20 cellular contexts compared by ENCODE assay signal in genomic region chr16:4682084-4682581, GRCh38. TPM values are rescaled to one million over a fixed set of nuclear protein-coding genes. Genes with fewer than 3 reads are reported as not detected.
A peak's percentile ranks its signal among the peaks of the same experiment; 100 is the strongest.
DNase-seq lines count a peak whose midpoint lies in the region; ATAC-seq and TF ChIP-seq lines count a peak whose summit lies in the region.
"Had no signal": no experiment of that assay in that cellular context is flagged by ENCODE, and none has a peak within 500 bp of the region (broad histone marks: within the 10 kb centered on the region; RNA-seq: fewer than 3 reads in every experiment).

No MANE protein-coding gene starts in this region.

- 73% methylated on average over 26 of the region's 26 CpGs for WGBS in prostate gland
- 84 to 89% methylated on average over 9 to 17 of the region's 26 CpGs for WGBS in lower leg skin, 2 donors

- ATAC-seq in HG03175 (IDR thresholded peaks at IDR 0.05; ENCODE audit: unreplicated experiment), result no peak
- ATAC-seq in HG02678 (IDR thresholded peaks at IDR 0.05; ENCODE audit: unreplicated experiment), result no peak
- ATAC-seq: natural killer cell treated with Interleukin-12 subunit alpha and Interleukin-12 subunit beta and Interleukin-15 and Interleukin-18, amount 100 ng/mL, for 72 hours had no signal

- no peaks in the 10 kb centered on the region for H3K36me3 ChIP-seq in prostate gland

- peak overlapping the region in 9 of 59 donors; percentile 7 to 45 (median 37) for H3K4me3 ChIP-seq in dorsolateral prefrontal cortex
- no peak overlapping the region for H3K4me3 ChIP-seq in prostate gland
- no peak overlapping the region for H3K4me3 ChIP-seq in lower leg skin (ENCODE audit: low read depth, poor library complexity, severe bottlenecking)
- H3K4me3 ChIP-seq: GM23248, hepatocyte, left lung, transverse colon had no signal

- no peaks in the 10 kb centered on the region for H3K27me3 ChIP-seq in dorsolateral prefrontal cortex
- no peaks in the 10 kb centered on the region for H3K27me3 ChIP-seq in prostate gland (replicated peaks; ENCODE audit: insufficient read depth)
- H3K27me3 ChIP-seq: hepatocyte, left lung, transverse colon had no signal

- intact Hi-C loops in dorsolateral prefrontal cortex (cut with DNase I), result loop anchor here in 1 of 2 donors (2.0 to 10.0 kb wide), 2 partner anchors 57 to 167 kb away; partner anchors contain the start of gene MGRN1
- intact Hi-C loops in prostate gland (cut with DNase I), result no loop called here
- intact Hi-C loops in lower leg skin (cut with DNase I; ENCODE audit: low total_unique reads), result no loop called here

- TF ChIP-seq POLR2A in prostate gland (IDR thresholded peaks at IDR 0.05) (no peak), lower leg skin (IDR thresholded peaks at IDR 0.05) (no peak)

- DNase-seq in Caki2 (ENCODE audit: low read depth) (peak; percentile 30), NOMO-1 treated with DMSO at 0.1 percent for 48 hours (lab: John Stamatoyannopoulos, UW; ENCODE audit: unreplicated experiment) (peak; percentile 63), dorsolateral prefrontal cortex (no peak), prostate gland (ENCODE audit: low spot score) (no peak), lower leg skin (ENCODE audit: low spot score in 2 of 2) (no peak)
- DNase-seq: activated CD8-positive, alpha-beta memory T cell treated with anti-CD3 and anti-CD28 coated beads, Interleukin-2, amount 50 U/mL, for 48 hours; cerebellar nuclear complex; DMS153; GM23248; NCI-H1694; NCI-H2171 treated with DMSO at 0.1 percent for 48 hours; NCI-H524; transverse colon had no signal

- H3K4me1 ChIP-seq in prostate gland (replicated peaks), result peaks cover 18% of the 10 kb centered on the region

- H3K27ac ChIP-seq in dorsolateral prefrontal cortex (peak overlapping the region in 46 of 59 donors; percentile 2 to 88 (median 62)), prostate gland (peak overlapping the region; percentile 60 to 96)
- H3K27ac ChIP-seq: GM23248, hepatocyte, parathyroid adenoma had no signal

- in situ Hi-C loops in Caki2 (cut with HindIII; ENCODE audit: low pct_unique_long_range_greater_than_20kb, low sequenced_read_pairs), result no loop called here

- TF ChIP-seq CTCF in dorsolateral prefrontal cortex (IDR thresholded peaks at IDR 0.05 in 54 of 56, conservative IDR thresholded peaks at IDR 0.05 in 2 of 56; ENCODE audit: low read depth in 1 of 56, partially characterized antibody in 56 of 56) (no peak), prostate gland (IDR thresholded peaks at IDR 0.05) (no peak), lower leg skin (IDR thresholded peaks at IDR 0.05) (no peak)

- no peaks in the 10 kb centered on the region for H3K9me3 ChIP-seq in prostate gland
- H3K9me3 ChIP-seq: left lung, transverse colon had no signal

RNA-seq across cellular contexts. Expression of gene NUDT16L1, which starts 11.2 kb away (rescaled TPM):
- total RNA-seq in Caki2 (2014; rRNA removed; shearing (Covaris generic); ENCODE audit: low replicate concordance), result 42.4 and 49.2 TPM in 2 replicates
- 10 to 100 TPM; 29.9 to 65.8 (median 39.8) TPM for total RNA-seq in dorsolateral prefrontal cortex
- 10 to 100 TPM; 57.4 to 75.3 TPM for total RNA-seq in prostate gland
- 10 to 100 TPM; 18.5 to 27.8 (median 23.6) TPM for total RNA-seq in lower leg skin

RNA-seq across cellular contexts. Expression of gene ANKS3, which starts 51.9 kb away (rescaled TPM):
- total RNA-seq in Caki2 (2014; rRNA removed; shearing (Covaris generic); ENCODE audit: low replicate concordance), result 62.5 and 94.9 TPM in 2 replicates
- total RNA-seq in dorsolateral prefrontal cortex (10 to 100 TPM; 28.1 to 66.1 (median 44.0) TPM), prostate gland (10 to 100 TPM; 19.1 to 42.9 TPM), lower leg skin (10 to 100 TPM; 10.4 to 28.8 (median 17.4) TPM)

RNA-seq across cellular contexts. Expression of gene DNAAF8, which starts 52.2 kb away (rescaled TPM):
- 5.4 and 6.6 TPM in 2 replicates for total RNA-seq in Caki2 (2014; rRNA removed; shearing (Covaris generic); ENCODE audit: low replicate concordance)
- total RNA-seq in dorsolateral prefrontal cortex (1 to 10 TPM in 92 of 120 experiments, under 1 TPM in 28; 0.23 to 4.7 (median 1.5) TPM), prostate gland (10 to 100 TPM in 1 of 2 donors, 1 to 10 TPM in 1; 7.1 to 21.9 TPM), lower leg skin (1 to 10 TPM in 1 of 4 donors, under 1 TPM in 1, not detected in 2; 0.16 to 1.4 TPM)
- total RNA-seq: CD4-positive, CD25-positive, alpha-beta regulatory T cell had no signal

RNA-seq across cellular contexts. Expression of gene MGRN1, which starts 57.5 kb away (rescaled TPM):
- 13.8 and 14.1 TPM in 2 replicates for total RNA-seq in Caki2 (2014; rRNA removed; shearing (Covaris generic); ENCODE audit: low replicate concordance)
- total RNA-seq in dorsolateral prefrontal cortex, result 100 to 1,000 TPM in 117 of 120 experiments, 10 to 100 TPM in 3; 92.0 to 167 (median 124) TPM
- total RNA-seq in prostate gland, result 100 to 1,000 TPM in 1 of 2 donors, 10 to 100 TPM in 1; 59.6 to 101 TPM
- 10 to 100 TPM; 35.3 to 53.4 (median 40.1) TPM for total RNA-seq in lower leg skin

Comparison
In these comparisons a context has a peak if more than half of its experiments do, and no peak if none do; other contexts are left out.
1. DNase-seq: peak in Caki2 (single experiment) and NOMO-1 treated with DMSO at 0.1 percent for 48 hours (single experiment); none in dorsolateral prefrontal cortex (0 of 10), prostate gland (single experiment) and lower leg skin (0 of 2).